ENCODE assay signal across 8 cellular contexts in the genomic region with DNA sequence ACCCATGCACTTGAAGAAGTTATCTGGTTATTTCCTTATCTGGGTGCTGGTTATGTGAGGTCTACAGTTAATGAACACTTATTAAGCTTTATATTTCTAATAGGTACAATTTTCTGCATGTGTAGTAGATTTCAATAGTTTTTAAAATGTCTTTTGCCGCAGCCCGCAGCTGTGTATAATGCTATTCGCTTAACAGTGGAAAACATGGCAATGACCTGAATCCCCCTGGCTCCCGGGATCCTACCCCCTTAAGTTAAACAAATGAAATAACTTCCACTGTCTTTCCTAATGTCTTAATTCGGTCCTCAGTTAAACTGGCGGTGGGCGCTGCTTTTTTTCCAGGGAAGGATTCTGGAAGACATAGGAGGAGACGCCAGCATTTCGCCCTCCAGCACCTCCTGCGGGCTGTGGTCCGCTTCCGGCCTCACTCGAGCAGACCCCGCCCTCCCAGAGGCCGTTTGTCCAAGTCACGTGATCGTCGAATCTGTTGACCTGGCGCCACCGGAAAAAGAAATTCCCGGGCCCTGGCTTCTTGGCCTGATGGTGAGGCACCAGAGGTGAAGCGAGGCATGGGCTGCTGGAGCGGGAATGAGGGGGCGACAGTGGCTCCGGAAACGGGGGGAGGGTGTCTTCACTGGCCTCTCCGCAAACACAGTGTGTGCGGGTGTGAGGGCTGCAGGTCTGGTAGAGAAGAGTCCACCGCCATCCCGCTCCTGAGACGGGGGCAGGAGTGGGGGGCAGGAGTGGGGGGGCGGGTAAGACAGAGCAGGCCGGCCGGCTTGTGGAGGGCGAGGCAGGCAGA. TPM values are rescaled to one million over a fixed set of nuclear protein-coding genes. Genes with fewer than 3 reads are reported as not detected.
A peak's percentile ranks its signal among the peaks of the same experiment; 100 is the strongest.
DNase-seq lines count a peak whose midpoint lies in the region; TF ChIP-seq lines count a peak whose summit lies in the region.

No MANE protein-coding gene starts in this region.

- peak overlapping the region; percentile 15 for H3K4me3 ChIP-seq in hepatocyte

- peak overlapping the region; percentile 84 for H3K27ac ChIP-seq in hepatocyte

- WGBS in hepatocyte (ENCODE audit: low lambda C conversion rate, missing lambda C conversion rate), result 10% methylated on average over 29 of the region's 35 CpGs

- H3K27me3 ChIP-seq in hepatocyte, result no peaks in the 10 kb centered on the region

- CTCF ChIA-PET in HEK293T (lab: Yijun Ruan, JAX), result interaction anchor here (1.0 kb wide), 1 partner anchor 25 kb away, joined by 3 read pairs; no protein-coding TSS in a partner anchor

- H3K9me2 ChIP-seq in hepatocyte (replicated peaks; ENCODE audit: insufficient read depth), result no peaks in the 10 kb centered on the region

- POLR2A ChIA-PET in HEK293T (lab: Yijun Ruan, JAX), result interaction anchor here (0.6 to 1.6 kb wide), 4 partner anchors 9 to 508 kb away, joined by 3 to 11 read pairs (median 3); a partner anchor contains a TSS

- peak overlapping the region; percentile 85 for H3K4me2 ChIP-seq in hepatocyte

- DNase-seq in G401 (ENCODE audit: low spot score) (peak; percentile 95), HEK293T (ENCODE audit: extremely low spot score) (peak; percentile 97), NCI-H1436 (lab: John Stamatoyannopoulos, UW) (peak; percentile 84), T-helper 22 cell (ENCODE audit: low read depth) (peak; percentile 37), astrocyte of the hippocampus (ENCODE audit: low read depth, low spot score) (peak; percentile 92), hepatocyte (ENCODE audit: low spot score) (peak; percentile 95), renal cortical epithelial cell (ENCODE audit: low read depth) (peak; percentile 77), NCI-H1048 (lab: John Stamatoyannopoulos, UW) (no peak)

- no peaks in the 10 kb centered on the region for H3K36me3 ChIP-seq in hepatocyte (replicated peaks; ENCODE audit: insufficient read depth, low read depth)

- no peaks in the 10 kb centered on the region for H4K20me1 ChIP-seq in hepatocyte (ENCODE audit: insufficient read depth, poor library complexity, severe bottlenecking)

- no peaks in the 10 kb centered on the region for H3K79me2 ChIP-seq in hepatocyte

- peak; percentile 36 for TF ChIP-seq CTCF in hepatocyte (IDR thresholded peaks at IDR 0.05; ENCODE audit: poor library complexity)

- peak overlapping the region; percentile 88 for H2AFZ ChIP-seq in hepatocyte

- H3K9me3 ChIP-seq in hepatocyte (ENCODE audit: low read depth), result no peaks in the 10 kb centered on the region

- H3K4me1 ChIP-seq in hepatocyte (ENCODE audit: insufficient read depth), result peaks cover 11% of the 10 kb centered on the region

- in situ Hi-C loops in G401 (cut with HindIII; ENCODE audit: low sequenced_read_pairs), result no loop called here

TF ChIP-seq in HEK293T, 16 proteins besides CTCF, POLR2A, EP300 and RAD21:
- TF ChIP-seq ELF4 (IDR thresholded peaks at IDR 0.05), result peak; percentile 26; the same call in 1 of the 2 replicates
- peak; percentile 68 for TF ChIP-seq NFRKB (IDR thresholded peaks at IDR 0.05)
- no peak for TF ChIP-seq SUZ12 (IDR thresholded peaks at IDR 0.05)
- no peak for TF ChIP-seq BHLHE40 (IDR thresholded peaks at IDR 0.05; ENCODE audit: borderline replicate concordance)
- TF ChIP-seq L3MBTL2 (conservative IDR thresholded peaks at IDR 0.05), result peak; percentile 92
- TF ChIP-seq CTBP1 (IDR thresholded peaks at IDR 0.05; ENCODE audit: borderline replicate concordance), result no peak
- no peak for TF ChIP-seq FOXA1 (IDR thresholded peaks at IDR 0.05)
- no peak for TF ChIP-seq SP1 (IDR thresholded peaks at IDR 0.05)
- TF ChIP-seq FOXM1 (IDR thresholded peaks at IDR 0.05; ENCODE audit: borderline replicate concordance), result no peak
- TF ChIP-seq FOXK2 (IDR thresholded peaks at IDR 0.05), result no peak

RNA-seq across cellular contexts. Expression of a gene that starts 45.6 kb away (rescaled TPM):
- 32.3 and 34.4 TPM in 2 replicates for total RNA-seq in G401 (2014; rRNA removed; shearing (Covaris generic))
- total RNA-seq in hepatocyte (3.2 and 6.4 TPM in 2 replicates), renal cortical epithelial cell (0.35 TPM in 2 replicates)
- polyA plus RNA-seq in hepatocyte, result 7.8 and 8.6 TPM in 2 replicates
